In the genomic region with DNA sequence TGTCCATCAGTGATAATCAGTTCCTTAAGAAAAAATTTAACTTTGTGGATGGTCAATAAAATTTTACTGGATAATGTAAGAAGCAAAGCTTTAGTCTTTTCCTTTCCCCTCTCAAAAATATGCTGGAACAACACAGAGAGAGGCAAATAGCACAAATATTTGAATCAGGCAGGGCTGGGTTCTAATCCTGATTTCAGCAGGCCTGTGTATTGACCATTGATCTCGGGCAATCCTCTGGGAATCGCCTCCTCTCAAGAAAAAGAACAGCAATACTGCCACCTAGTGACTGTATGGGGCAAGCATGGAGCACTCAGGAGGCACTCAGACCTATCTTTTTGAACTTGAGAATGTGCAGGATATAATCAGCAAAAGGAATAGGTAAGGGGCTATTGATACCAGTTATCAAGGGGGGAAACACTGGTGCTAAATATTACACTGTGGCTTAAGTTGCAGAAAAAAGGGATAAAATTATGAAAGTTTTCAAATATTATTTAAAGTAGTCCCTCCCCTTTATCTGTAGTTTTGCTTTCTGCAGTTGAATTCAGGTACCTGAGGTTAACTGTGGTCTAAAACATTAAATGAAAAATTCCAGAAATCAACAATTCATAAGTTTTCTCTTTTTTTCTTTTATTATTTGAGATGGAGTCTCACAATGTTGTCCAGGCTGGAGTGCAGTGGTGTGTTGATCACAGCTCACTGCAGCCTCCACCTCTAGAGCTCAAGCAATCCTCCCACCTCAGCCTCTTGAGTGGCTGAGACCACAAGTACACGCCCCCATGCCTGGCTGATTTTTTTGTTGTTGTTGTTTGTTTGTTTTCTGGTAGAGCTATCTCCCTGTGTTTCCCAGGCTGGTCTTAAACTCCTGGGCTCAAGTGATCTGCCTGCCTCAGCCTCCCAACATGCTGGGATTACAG, we compare ENCODE assay signal across 8 cellular contexts.
DNase-seq lines count a peak whose midpoint lies in the region; ATAC-seq and TF ChIP-seq lines count a peak whose summit lies in the region.

No MANE protein-coding gene starts in this region.

- peak; percentile 89 for TF ChIP-seq CTCF in fibroblast of villous mesenchyme (IDR thresholded peaks at IDR 0.05; ENCODE audit: insufficient read depth, low read depth, low read length)

- H3K23ac ChIP-seq in neuronal stem cell (ENCODE audit: low read depth, low read length, poor library complexity): no peak overlapping the region

- DNase-seq in EH (ENCODE audit: low read depth): peak; percentile 76
- DNase-seq in NCI-H526 treated with DMSO at 0.1 percent for 48 hours (lab: John Stamatoyannopoulos, UW): peak; percentile 73
- DNase-seq in activated CD8-positive, alpha-beta T cell treated with anti-CD3 and anti-CD28 coated beads, Interleukin-2, amount 10 ng/mL, durations not matched to agents 7 days and 5 days: peak; percentile 63
- peak; percentile 65 for DNase-seq in fibroblast of villous mesenchyme (ENCODE audit: low read depth)
- peak; percentile 70 for DNase-seq in neuronal stem cell (ENCODE audit: low spot score)

- POLR2A ChIA-PET in activated CD8-positive, alpha-beta T cell treated with anti-CD3 and anti-CD28 coated beads, Interleukin-2, amount 10 ng/mL, durations not matched to agents 7 days and 5 days (lab: Charles Lee): no interaction called here

- H3K9ac ChIP-seq in neuronal stem cell (ENCODE audit: low read depth, low read length, poor library complexity): no peak overlapping the region

- no peak overlapping the region for H3K4me3 Mint-ChIP-seq in activated CD8-positive, alpha-beta T cell treated with anti-CD3 and anti-CD28 coated beads, Interleukin-2, amount 10 ng/mL, durations not matched to agents 7 days and 5 days

- no peak overlapping the region for H3K4me2 ChIP-seq in neuronal stem cell (ENCODE audit: insufficient read depth, low read length, poor library complexity, severe bottlenecking)

- no peaks in the 10 kb centered on the region for H3K9me3 Mint-ChIP-seq in activated CD8-positive, alpha-beta T cell treated with anti-CD3 and anti-CD28 coated beads, Interleukin-2, amount 10 ng/mL, durations not matched to agents 7 days and 5 days (ENCODE audit: insufficient read depth)

- no peak overlapping the region for H3K27ac ChIP-seq in neuronal stem cell (replicated peaks; ENCODE audit: low read length)

- H2AFZ ChIP-seq in neuronal stem cell (ENCODE audit: low read length): no peak overlapping the region

- CTCF ChIA-PET in activated CD8-positive, alpha-beta T cell treated with anti-CD3 and anti-CD28 coated beads, Interleukin-2, amount 10 ng/mL, durations not matched to agents 7 days and 5 days (lab: Charles Lee): interaction anchor here (0.6 to 6.5 kb wide), 16 partner anchors 9 to 475 kb away, joined by 3 to 79 read pairs (median 4); a partner anchor contains a TSS

- no peaks in the 10 kb centered on the region for H3K27me3 ChIP-seq in neuronal stem cell (ENCODE audit: control insufficient read depth in 3 of 3, insufficient read depth in 3 of 3, low read depth in 1 of 3, low read length in 3 of 3)

- H3K4me1 ChIP-seq in neuronal stem cell (ENCODE audit: control insufficient read depth in 2 of 2, insufficient read depth in 1 of 2, low read depth in 1 of 2, low read length in 2 of 2): peaks cover 5 to 18% of the 10 kb centered on the region in 2 donors

- ATAC-seq in HG03342 (IDR thresholded peaks at IDR 0.05; ENCODE audit: unreplicated experiment) (peak; percentile 21), GM21367 (IDR thresholded peaks at IDR 0.05; ENCODE audit: unreplicated experiment) (no peak), HG03039 (IDR thresholded peaks at IDR 0.05; ENCODE audit: unreplicated experiment) (no peak)
- ATAC-seq in activated CD8-positive, alpha-beta T cell treated with anti-CD3 and anti-CD28 coated beads, Interleukin-2, amount 10 ng/mL, durations not matched to agents 7 days and 5 days: peak; percentile 48

- H3K9me3 ChIP-seq in neuronal stem cell (replicated peaks in 1 of 2; ENCODE audit: control insufficient read depth in 2 of 2, insufficient read depth in 1 of 2, low read depth in 1 of 2, low read length in 2 of 2): no peaks in the 10 kb centered on the region

- peaks cover 39% of the 10 kb centered on the region for H3K4me1 Mint-ChIP-seq in activated CD8-positive, alpha-beta T cell treated with anti-CD3 and anti-CD28 coated beads, Interleukin-2, amount 10 ng/mL, durations not matched to agents 7 days and 5 days (ENCODE audit: low read depth)

- no peak overlapping the region for H2AK5ac ChIP-seq in neuronal stem cell (ENCODE audit: low read depth, low read length)

- H3K18ac ChIP-seq in neuronal stem cell (ENCODE audit: low read length): no peak overlapping the region

- H2BK12ac ChIP-seq in neuronal stem cell (ENCODE audit: low read length): no peak overlapping the region

- no peak overlapping the region for H2BK5ac ChIP-seq in neuronal stem cell (ENCODE audit: low read length)

- no peaks in the 10 kb centered on the region for H3K79me1 ChIP-seq in neuronal stem cell (ENCODE audit: low read depth, low read length)

- no peak overlapping the region for H4K8ac ChIP-seq in neuronal stem cell (ENCODE audit: low read depth, low read length)

- H3K4me3 ChIP-seq in fibroblast of villous mesenchyme (ENCODE audit: low read depth, low read length) (no peak overlapping the region), neuronal stem cell (ENCODE audit: low read length in 2 of 2) (no peak overlapping the region)

- H3K36me3 Mint-ChIP-seq in activated CD8-positive, alpha-beta T cell treated with anti-CD3 and anti-CD28 coated beads, Interleukin-2, amount 10 ng/mL, durations not matched to agents 7 days and 5 days (ENCODE audit: low read depth): no peaks in the 10 kb centered on the region

- no peak overlapping the region for H4K91ac ChIP-seq in neuronal stem cell (ENCODE audit: low read depth, low read length, poor library complexity)

- no peaks in the 10 kb centered on the region for H3K36me3 ChIP-seq in neuronal stem cell (replicated peaks in 1 of 2; ENCODE audit: control insufficient read depth in 2 of 2, insufficient read depth in 2 of 2, low read length in 2 of 2)

- no peak overlapping the region for H3K14ac ChIP-seq in neuronal stem cell (ENCODE audit: low read length)

- no peak overlapping the region for H2BK15ac ChIP-seq in neuronal stem cell (ENCODE audit: low read length)

- WGBS in neuronal stem cell (ENCODE audit: extremely low coverage in 2 of 2, insufficient read length in 2 of 2, insufficient replicate concordance in 1 of 2), 2 donors: no CpG with 5 or more reads among the region's 3 CpGs

- H3K27ac Mint-ChIP-seq in activated CD8-positive, alpha-beta T cell treated with anti-CD3 and anti-CD28 coated beads, Interleukin-2, amount 10 ng/mL, durations not matched to agents 7 days and 5 days: no peak overlapping the region

- H3K4ac ChIP-seq in neuronal stem cell (ENCODE audit: low read length): no peak overlapping the region

- no peaks in the 10 kb centered on the region for H3K27me3 Mint-ChIP-seq in activated CD8-positive, alpha-beta T cell treated with anti-CD3 and anti-CD28 coated beads, Interleukin-2, amount 10 ng/mL, durations not matched to agents 7 days and 5 days (ENCODE audit: low read depth)

- no peak overlapping the region for H2BK120ac ChIP-seq in neuronal stem cell (ENCODE audit: low read depth, low read length)

Comparison
In these comparisons a context has a peak if more than half of its experiments do, and no peak if none do; other contexts are left out.
1. ATAC-seq: peak in HG03342 (single experiment) and activated CD8-positive, alpha-beta T cell treated with anti-CD3 and anti-CD28 coated beads, Interleukin-2, amount 10 ng/mL, durations not matched to agents 7 days and 5 days (single experiment); none in GM21367 (single experiment) and HG03039 (single experiment).
2. Peak in every context shown above with its lines, with median percentiles within 50 percentile points of each other: DNase-seq.